7 cellular contexts compared by ENCODE assay signal in genomic region chr16:53509906-53510703, GRCh38. TPM values are rescaled to one million over a fixed set of nuclear protein-coding genes. Genes with fewer than 3 reads are reported as not detected.
DNase-seq lines count a peak whose midpoint lies in the region; ATAC-seq, FAIRE-seq and TF ChIP-seq lines count a peak whose summit lies in the region.

No MANE protein-coding gene starts in this region.

- H3K4me3 ChIP-seq in fibroblast of pulmonary artery (replicated peaks; ENCODE audit: low read depth, low read length) = no peak overlapping the region

- H3K36me3 Mint-ChIP-seq in activated T-cell treated with anti-CD3 and anti-CD28 coated beads, Interleukin-2, amount 50 U/mL, for 72 hours (ENCODE audit: insufficient read depth in 2 of 2) = peaks cover 1 to 4% of the 10 kb centered on the region in 2 donors
- peaks cover 5% of the 10 kb centered on the region for H3K36me3 Mint-ChIP-seq in neural crest cell (ENCODE audit: low read depth)

- DNase-seq in GF-D8 (lab: John Stamatoyannopoulos, UW) (peak; percentile 28), NCI-H82 treated with DMSO at 0.1 percent for 48 hours (lab: John Stamatoyannopoulos, UW; ENCODE audit: unreplicated experiment) (peak; percentile 26), fibroblast of pulmonary artery (ENCODE audit: low read depth) (peak; percentile 81), neural crest cell (ENCODE audit: low read depth, low spot score) (peak; percentile 53), urothelium cell line (ENCODE audit: low spot score) (peak; percentile 77)
- peak; percentile 44 to 60 for DNase-seq in activated T-cell treated with anti-CD3 and anti-CD28 coated beads, Interleukin-2, amount 50 U/mL, for 72 hours

- H3K4me1 Mint-ChIP-seq in activated T-cell treated with anti-CD3 and anti-CD28 coated beads, Interleukin-2, amount 50 U/mL, for 72 hours (ENCODE audit: low read depth) = peaks cover 22% of the 10 kb centered on the region
- peaks cover 12% of the 10 kb centered on the region for H3K4me1 Mint-ChIP-seq in neural crest cell

- peaks cover 0 to 6% of the 10 kb centered on the region in 2 donors for H3K9me3 Mint-ChIP-seq in activated T-cell treated with anti-CD3 and anti-CD28 coated beads, Interleukin-2, amount 50 U/mL, for 72 hours
- H3K9me3 Mint-ChIP-seq in neural crest cell = peaks cover 7% of the 10 kb centered on the region

- no peak overlapping the region for H3K27ac Mint-ChIP-seq in activated T-cell treated with anti-CD3 and anti-CD28 coated beads, Interleukin-2, amount 50 U/mL, for 72 hours
- H3K27ac Mint-ChIP-seq in neural crest cell (ENCODE audit: unreplicated experiment) = no peak overlapping the region

- no peaks in the 10 kb centered on the region for H3K27me3 Mint-ChIP-seq in activated T-cell treated with anti-CD3 and anti-CD28 coated beads, Interleukin-2, amount 50 U/mL, for 72 hours (ENCODE audit: low read depth)
- no peaks in the 10 kb centered on the region for H3K27me3 Mint-ChIP-seq in neural crest cell (ENCODE audit: low read depth)

- no peak for FAIRE-seq in urothelium cell line (lab: Jason Lieb, UNC)

- peak overlapping the region; percentile 36 to 45 for H3K4me3 Mint-ChIP-seq in activated T-cell treated with anti-CD3 and anti-CD28 coated beads, Interleukin-2, amount 50 U/mL, for 72 hours
- peak overlapping the region; percentile 49 for H3K4me3 Mint-ChIP-seq in neural crest cell

- TF ChIP-seq CTCF in fibroblast of pulmonary artery (IDR thresholded peaks at IDR 0.05; ENCODE audit: low read length, missing control alignments) (peak; percentile 95), neural crest cell (conservative IDR thresholded peaks at IDR 0.05) (peak; percentile 95)

- peak; percentile 70 for ATAC-seq in HG02798 (IDR thresholded peaks at IDR 0.05; ENCODE audit: poor library complexity, unreplicated experiment)
- peak; percentile 65 to 71 for ATAC-seq in activated T-cell treated with anti-CD3 and anti-CD28 coated beads, Interleukin-2, amount 50 U/mL, for 72 hours (replicated peaks in 1 of 2)

RNA-seq across cellular contexts. Expression of gene AKTIP, which starts 7.1 kb away (rescaled TPM):
- total RNA-seq in activated T-cell treated with anti-CD3 and anti-CD28 coated beads, Interleukin-2, amount 50 U/mL, for 72 hours = 10 to 100 TPM; 33.7 to 33.9 TPM
- 21.0 and 21.5 TPM in 2 replicates for total RNA-seq in neural crest cell

Comparison
In these comparisons a context has a peak if more than half of its experiments do, and no peak if none do; other contexts are left out.
1. DNase-seq: peak in every context shown above with its lines; median percentile 81 in fibroblast of pulmonary artery; 77 in urothelium cell line; 53 in neural crest cell; 52 in activated T-cell treated with anti-CD3 and anti-CD28 coated beads, Interleukin-2, amount 50 U/mL, for 72 hours; 28 in GF-D8; 26 in NCI-H82 treated with DMSO at 0.1 percent for 48 hours.